ENCODE assay signal across 8 cellular contexts in the genomic region with DNA sequence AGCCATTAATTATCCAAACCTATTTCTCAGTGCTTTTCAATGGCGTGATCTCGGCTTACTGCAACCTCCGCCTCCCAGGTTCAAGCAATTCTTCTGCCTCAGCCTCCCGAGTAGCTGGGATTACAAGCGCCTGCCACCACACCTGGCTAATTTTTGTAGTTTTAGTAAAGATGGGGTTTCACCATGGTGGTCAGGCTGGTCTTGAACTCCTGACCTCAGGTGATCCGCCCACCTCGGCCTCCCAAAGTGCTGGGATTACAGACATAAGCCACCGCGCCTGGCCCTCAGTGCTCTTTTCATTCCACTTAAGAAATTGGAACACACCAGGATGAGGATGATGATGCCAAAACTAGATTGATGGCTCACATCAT. TPM values are rescaled to one million over a fixed set of nuclear protein-coding genes. Genes with fewer than 3 reads are reported as not detected.
DNase-seq lines count a peak whose midpoint lies in the region; ATAC-seq, FAIRE-seq and TF ChIP-seq lines count a peak whose summit lies in the region.
"Not testable (repeated sequence)": the region's sequence is repeated elsewhere in the genome, so short reads cannot be mapped to it uniquely, and the experiment has no call there.

No MANE protein-coding gene starts in this region.

- not testable (repeated sequence) for H4K20me1 ChIP-seq in BLaER1; IMR-90 (ENCODE audit: insufficient read depth, low read length)

- H3K27ac Mint-ChIP-seq in endothelial cell (ENCODE audit: unreplicated experiment): peak overlapping the region; percentile 100

- not testable (repeated sequence) for H3K4ac ChIP-seq in IMR-90 (ENCODE audit: low read depth, low read length)

- H3K4me1 Mint-ChIP-seq in endothelial cell (ENCODE audit: unreplicated experiment): peaks cover 12% of the 10 kb centered on the region

- not testable (repeated sequence) for H3K18ac ChIP-seq in IMR-90 (ENCODE audit: low read depth, low read length)

- not testable (repeated sequence) for H3K79me1 ChIP-seq in IMR-90 (ENCODE audit: low read depth in 1 of 2, low read length in 2 of 2)

- POLR2A ChIA-PET in IMR-90 (lab: Charles Lee; ENCODE audit: unreplicated experiment): interaction anchor here (0.7 to 2.3 kb wide), 2 partner anchors 28 to 32 kb away, joined by 3 to 8 read pairs; a partner anchor contains a TSS

- BruUV-seq in IMR-90 (replicated peaks; lab: Mats Ljungman, UMichigan): not testable (repeated sequence)

- FAIRE-seq in kidney (lab: Jason Lieb, UNC): not testable (repeated sequence)

- H4K5ac ChIP-seq in IMR-90 (ENCODE audit: low read depth, low read length): not testable (repeated sequence)

- peaks cover 13% of the 10 kb centered on the region for H3K4me1 ChIP-seq in BLaER1
- not testable (repeated sequence) for H3K4me1 ChIP-seq in IMR-90 (ENCODE audit: control insufficient read depth, insufficient read depth, low read length); adrenal gland (replicated peaks in 1 of 2); kidney (ENCODE audit: control insufficient read depth in 1 of 2, insufficient read depth in 1 of 2, low read depth in 1 of 2, low read length in 2 of 2); neuron (ENCODE audit: insufficient read depth, low read length)

- H2AFZ ChIP-seq in IMR-90 (replicated peaks; ENCODE audit: low read length, poor library complexity): not testable (repeated sequence)
- H2AFZ ChIP-seq in neuron (ENCODE audit: low read depth, low read length): peak overlapping the region; percentile 83

- H3K56ac ChIP-seq in IMR-90 (ENCODE audit: extremely low read depth, insufficient read depth, low read length): not testable (repeated sequence)

- ATAC-seq in IMR-90 (ENCODE audit: low read depth): not testable (repeated sequence)

- H3K9me3 ChIP-seq in BLaER1; IMR-90 (ENCODE audit: control insufficient read depth, insufficient read depth, low read length); adrenal gland (replicated peaks in 1 of 3); kidney (ENCODE audit: control insufficient read depth in 1 of 2, low read length in 2 of 2); neuron (ENCODE audit: low read length): not testable (repeated sequence)

- not testable (repeated sequence) for DNase-seq in IMR-90; endothelial cell (ENCODE audit: low spot score); kidney; substantia nigra (lab: John Stamatoyannopoulos, UW)
- peak in 2 of 7 donors; percentile 25 to 57 for DNase-seq in adrenal gland

- H3K9ac ChIP-seq in BLaER1 (peak overlapping the region; percentile 87), IMR-90 (ENCODE audit: low read depth, low read length) (peak overlapping the region; percentile 79; the same call in 1 of the 2 replicates), kidney (ENCODE audit: low read length in 2 of 2) (peak overlapping the region in 1 of 2 donors; percentile 75)

- not testable (repeated sequence) for TF ChIP-seq CTCF in IMR-90 (conservative IDR thresholded peaks at IDR 0.05; ENCODE audit: low read depth, low read length); VCaP (conservative IDR thresholded peaks at IDR 0.05); adrenal gland (IDR thresholded peaks at IDR 0.05); endothelial cell (IDR thresholded peaks at IDR 0.05; ENCODE audit: unreplicated experiment); kidney (IDR thresholded peaks at IDR 0.05; ENCODE audit: borderline replicate concordance, extremely low read depth, insufficient read depth)

- peak overlapping the region in 1 of 2 experiments; percentile 99; a peak in 2 of 4 replicates for H4K8ac ChIP-seq in IMR-90 (ENCODE audit: low read depth in 2 of 2, low read length in 2 of 2)

- peak overlapping the region; percentile 96 for H2BK5ac ChIP-seq in IMR-90 (ENCODE audit: low read depth, low read length, poor library complexity, severe bottlenecking)

- not testable (repeated sequence) for H2AK5ac ChIP-seq in IMR-90 (ENCODE audit: low read depth, low read length)

- H3K9me1 ChIP-seq in IMR-90 (ENCODE audit: insufficient read depth, low read length): not testable (repeated sequence)

- CTCF ChIA-PET in IMR-90 (lab: Yijun Ruan, JAX): not testable (repeated sequence)

- H4K91ac ChIP-seq in IMR-90 (ENCODE audit: insufficient read depth, low read depth, low read length): not testable (repeated sequence)

- H3K27me3 Mint-ChIP-seq in endothelial cell (ENCODE audit: unreplicated experiment): not testable (repeated sequence)

- H2BK120ac ChIP-seq in IMR-90 (ENCODE audit: low read depth, low read length): not testable (repeated sequence)

- H3K36me3 ChIP-seq in BLaER1; IMR-90 (ENCODE audit: control insufficient read depth, insufficient read depth, low read length); adrenal gland (replicated peaks in 1 of 2); kidney (ENCODE audit: control insufficient read depth in 1 of 2, insufficient read depth in 2 of 2, low read length in 2 of 2); neuron (ENCODE audit: insufficient read depth, low read length): not testable (repeated sequence)

- peak overlapping the region; percentile 84 for H3K4me3 Mint-ChIP-seq in endothelial cell (ENCODE audit: unreplicated experiment)

- not testable (repeated sequence) for H3K27ac ChIP-seq in BLaER1; IMR-90 (ENCODE audit: insufficient read depth, low read length); kidney (ENCODE audit: low read depth in 2 of 2, low read length in 2 of 2)
- H3K27ac ChIP-seq in VCaP: peak overlapping the region; percentile 92
- H3K27ac ChIP-seq in adrenal gland: peak overlapping the region in 3 of 5 donors; percentile 53 to 87 (median 77)
- H3K27ac ChIP-seq in substantia nigra (ENCODE audit: low read depth, low read length, poor library complexity, severe bottlenecking): peak overlapping the region; percentile 91

- not testable (repeated sequence) for H3K27me3 ChIP-seq in BLaER1; IMR-90 (ENCODE audit: control insufficient read depth, insufficient read depth, low read length); adrenal gland; neuron (ENCODE audit: insufficient read depth, low read length)

- H2BK20ac ChIP-seq in IMR-90 (ENCODE audit: low read depth, low read length): not testable (repeated sequence)

- H2AK9ac ChIP-seq in IMR-90 (replicated peaks; ENCODE audit: low read depth, low read length, poor library complexity): not testable (repeated sequence)

- not testable (repeated sequence) for H2BK15ac ChIP-seq in IMR-90 (ENCODE audit: low read depth, low read length)

- H3K36me3 Mint-ChIP-seq in endothelial cell (ENCODE audit: low read depth, unreplicated experiment): not testable (repeated sequence)

- dilution Hi-C loops in IMR-90 (cut with HindIII; ENCODE audit: low sequenced_read_pairs, unreplicated experiment): not testable (repeated sequence)

- intact Hi-C loops in IMR-90 (cut with micrococcal nuclease): loop anchor here (1.0 to 10.0 kb wide), 4 partner anchors 28 to 343 kb away; no protein-coding TSS in a partner anchor
- intact Hi-C loops in adrenal gland (cut with DNase I); kidney (cut with DNase I): not testable (repeated sequence)

- 70% methylated on average over 3 of the region's 9 CpGs; no CpG with 5 or more reads in 1 of the 2 experiments for WGBS in IMR-90 (ENCODE audit: extremely low coverage in 2 of 2, insufficient read length in 1 of 2), 2 experiments
- WGBS in adrenal gland, 4 donors: 10 to 36% (median 26%) methylated on average over 5 to 9 of the region's 9 CpGs

- in situ Hi-C loops in IMR-90 (cut with MboI; ENCODE audit: low sequenced_read_pairs): not testable (repeated sequence)

- H3K4me2 ChIP-seq in BLaER1 (peak overlapping the region; percentile 71), IMR-90 (ENCODE audit: low read depth, low read length) (peak overlapping the region; percentile 67)

- not testable (repeated sequence) for TF ChIP-seq POLR2A in IMR-90 (IDR thresholded peaks at IDR 0.05; ENCODE audit: low read depth, low read length); adrenal gland (IDR thresholded peaks at IDR 0.05)

- not testable (repeated sequence) for TF ChIP-seq RAD21 in IMR-90 (IDR thresholded peaks at IDR 0.05; ENCODE audit: low read length)

- H3K9me3 Mint-ChIP-seq in endothelial cell (ENCODE audit: unreplicated experiment): not testable (repeated sequence)

- H3K4me3 ChIP-seq in BLaER1 (peak overlapping the region; percentile 51), IMR-90 (ENCODE audit: insufficient read depth, low read depth, low read length) (peak overlapping the region; percentile 22), adrenal gland (peak overlapping the region in 2 of 4 donors; percentile 57 to 59), kidney (ENCODE audit: low read length in 2 of 2) (peak overlapping the region; percentile 49 to 58), neuron (ENCODE audit: low read length) (peak overlapping the region; percentile 46)

- not testable (repeated sequence) for H3K23ac ChIP-seq in IMR-90 (ENCODE audit: low read depth, low read length)

- H3K14ac ChIP-seq in IMR-90 (replicated peaks; ENCODE audit: low read depth, low read length): not testable (repeated sequence)

RNA-seq across cellular contexts. Expression of a gene that starts 32.1 kb away (rescaled TPM):
- total RNA-seq in IMR-90 (2012; rRNA removed) (not detected in 2 replicates), adrenal gland (under 1 TPM in 7 of 8 donors, not detected in 1; 0.10 to 0.69 (median 0.21) TPM), endothelial cell (ENCODE audit: unreplicated experiment) (0.21 TPM), kidney (0.22 TPM)
- polyA plus RNA-seq in IMR-90 (2012; rRNA removed) (not detected in 2 replicates), adrenal gland (under 1 TPM; 0.24 to 0.97 (median 0.81) TPM), kidney (ENCODE audit: insufficient read depth, low read depth, low replicate concordance) (0.09 TPM)
- not detected in 2 replicates for polyA plus RNA-seq in IMR-90 (2012; cell fraction: cytosol; rRNA removed)
- 0.01 and 0.02 TPM in 2 replicates for polyA plus RNA-seq in IMR-90 (2012; cell fraction: nucleus; rRNA removed; ENCODE audit: low replicate concordance)

RNA-seq across cellular contexts. Expression of a gene that starts 32.7 kb away (rescaled TPM):
- total RNA-seq in IMR-90 (2012; rRNA removed) (21.1 and 28.6 TPM in 2 replicates), adrenal gland (10 to 100 TPM; 11.7 to 40.2 (median 29.8) TPM), endothelial cell (ENCODE audit: unreplicated experiment) (11.3 TPM), kidney (20.2 TPM)
- polyA plus RNA-seq in IMR-90 (2012; rRNA removed) (21.4 and 28.3 TPM in 2 replicates), adrenal gland (10 to 100 TPM; 29.7 to 60.2 (median 30.3) TPM), kidney (ENCODE audit: insufficient read depth, low read depth, low replicate concordance) (29.3 TPM)
- 4.9 and 5.6 TPM in 2 replicates for polyA plus RNA-seq in IMR-90 (2012; cell fraction: cytosol; rRNA removed)
- polyA plus RNA-seq in IMR-90 (2012; cell fraction: nucleus; rRNA removed; ENCODE audit: low replicate concordance): 2.0 and 8.6 TPM in 2 replicates
